ENCODE assay signal across 14 cellular contexts in genomic region chr6:109962271-109962670, GRCh38. TPM values are rescaled to one million over a fixed set of nuclear protein-coding genes. Genes with fewer than 3 reads are reported as not detected.
DNase-seq lines count a peak whose midpoint lies in the region; ATAC-seq and TF ChIP-seq lines count a peak whose summit lies in the region.
"Had no signal": no experiment of that assay in that cellular context is flagged by ENCODE, and none has a peak within 500 bp of the region (broad histone marks: within the 10 kb centered on the region; RNA-seq: fewer than 3 reads in every experiment).

No MANE protein-coding gene starts in this region.

- peaks cover 12 to 38% (median 27%) of the 10 kb centered on the region in 10 experiments for H3K4me1 ChIP-seq in BLaER1 treated with 17β-estradiol and CSF1 and Interleukin-3, amounts not matched to agents 10 nM and 100 nM
- H3K4me1 ChIP-seq in Loucy (ENCODE audit: insufficient read depth, low read length, poor library complexity, severe bottlenecking): peaks cover 17% of the 10 kb centered on the region
- H3K4me1 ChIP-seq in testis: no peaks in the 10 kb centered on the region
- H3K4me1 ChIP-seq: HAP-1 had no signal

- no peak for TF ChIP-seq POLR2A in testis (IDR thresholded peaks at IDR 0.05)

- no peaks in the 10 kb centered on the region for H3K4me1 Mint-ChIP-seq in stimulated activated effector memory CD8-positive, alpha-beta T cell treated with anti-CD3 and anti-CD28 coated beads, Interleukin-12 subunit alpha, Interleukin-12 subunit beta, amount 100 ng/mL, for 72 hours

- ATAC-seq in stimulated activated effector memory CD8-positive, alpha-beta T cell treated with anti-CD3 and anti-CD28 coated beads, Interleukin-12 subunit alpha, Interleukin-12 subunit beta, amount 100 ng/mL, for 72 hours: peak; percentile 19

- no peaks in the 10 kb centered on the region for H3K36me3 Mint-ChIP-seq in stimulated activated effector memory CD8-positive, alpha-beta T cell treated with anti-CD3 and anti-CD28 coated beads, Interleukin-12 subunit alpha, Interleukin-12 subunit beta, amount 100 ng/mL, for 72 hours

- H3K27ac ChIP-seq in BLaER1 treated with 17β-estradiol and CSF1 and Interleukin-3, amounts not matched to agents 10 nM and 100 nM: peak overlapping the region in 8 of 11 experiments; percentile 41 to 82 (median 65); a peak in 15 of 22 replicates
- H3K27ac ChIP-seq in testis: no peak overlapping the region
- H3K27ac ChIP-seq: HL-60 had no signal

- no peaks in the 10 kb centered on the region for H4K20me1 ChIP-seq in BLaER1 treated with 17β-estradiol and CSF1 and Interleukin-3, amounts not matched to agents 10 nM and 100 nM
- H4K20me1 ChIP-seq in Loucy (ENCODE audit: insufficient read depth, low read length, poor library complexity, severe bottlenecking): no peaks in the 10 kb centered on the region

- H3F3A ChIP-seq in Loucy (ENCODE audit: low read depth): no peaks in the 10 kb centered on the region

- DNase-seq in SW480 (ENCODE audit: low spot score) (peak; percentile 43), NCI-H2081 treated with DMSO at 0.1 percent for 48 hours (lab: John Stamatoyannopoulos, UW) (no peak), testis (no peak), NCI-H446 treated with DMSO at 0.1 percent for 48 hours (lab: John Stamatoyannopoulos, UW) (no peak)
- no peak for DNase-seq in stimulated activated effector memory CD8-positive, alpha-beta T cell treated with anti-CD3 and anti-CD28 coated beads, Interleukin-12 subunit alpha, Interleukin-12 subunit beta, amount 100 ng/mL, for 72 hours (ENCODE audit: low spot score in 2 of 2)
- DNase-seq: AML-193; C1 segment of cervical spinal cord; CD4-positive, alpha-beta T cell; DMS79 treated with DMSO at 0.1 percent for 48 hours; IMR-90 had no signal

- H3K4me3 ChIP-seq in BLaER1 treated with 17β-estradiol and CSF1 and Interleukin-3, amounts not matched to agents 10 nM and 100 nM: no peak overlapping the region
- H3K4me3 ChIP-seq in Loucy (ENCODE audit: low read length, poor library complexity, severe bottlenecking): no peak overlapping the region
- no peak overlapping the region for H3K4me3 ChIP-seq in testis
- H3K4me3 ChIP-seq: HAP-1 had no signal

- H3K4me2 ChIP-seq in BLaER1 treated with 17β-estradiol and CSF1 and Interleukin-3, amounts not matched to agents 10 nM and 100 nM: peak overlapping the region in 9 of 11 experiments; percentile 59 to 83 (median 69); a peak in 18 of 22 replicates
- peak overlapping the region; percentile 35 for H3K4me2 ChIP-seq in Loucy (ENCODE audit: low read depth, low read length, poor library complexity, severe bottlenecking)

- no peaks in the 10 kb centered on the region for H3K79me2 ChIP-seq in Loucy (ENCODE audit: insufficient read depth, low read length)

- H3K9me2 ChIP-seq in Loucy (replicated peaks; ENCODE audit: low read depth, low read length): no peaks in the 10 kb centered on the region

- no peak for TF ChIP-seq CTCF in Loucy (conservative IDR thresholded peaks at IDR 0.05; ENCODE audit: low read length)
- TF ChIP-seq CTCF in testis (IDR thresholded peaks at IDR 0.05): no peak

- H3K4me3 Mint-ChIP-seq in stimulated activated effector memory CD8-positive, alpha-beta T cell treated with anti-CD3 and anti-CD28 coated beads, Interleukin-12 subunit alpha, Interleukin-12 subunit beta, amount 100 ng/mL, for 72 hours: no peak overlapping the region
- H3K4me3 Mint-ChIP-seq: CD4-positive, alpha-beta T cell had no signal

- H2AFZ ChIP-seq in Loucy (ENCODE audit: low read length): no peak overlapping the region

- H3K27ac Mint-ChIP-seq in stimulated activated effector memory CD8-positive, alpha-beta T cell treated with anti-CD3 and anti-CD28 coated beads, Interleukin-12 subunit alpha, Interleukin-12 subunit beta, amount 100 ng/mL, for 72 hours: no peak overlapping the region
- H3K27ac Mint-ChIP-seq: CD4-positive, alpha-beta T cell had no signal

- 83 to 96% methylated on average over 5 of the region's 5 CpGs for WGBS in testis, 2 donors

- 0 out of 22 replicates have a peak, but pooled peaks cover 0 to 4% (median 0%) of the 10 kb centered on the region in 11 experiments for H3K36me3 ChIP-seq in BLaER1 treated with 17β-estradiol and CSF1 and Interleukin-3, amounts not matched to agents 10 nM and 100 nM
- H3K36me3 ChIP-seq in Loucy (ENCODE audit: insufficient read depth, low read length) (no peaks in the 10 kb centered on the region), testis (ENCODE audit: low read depth, missing control alignments) (no peaks in the 10 kb centered on the region)
- H3K36me3 ChIP-seq: HAP-1 had no signal

- no peaks in the 10 kb centered on the region for H3K9me3 Mint-ChIP-seq in stimulated activated effector memory CD8-positive, alpha-beta T cell treated with anti-CD3 and anti-CD28 coated beads, Interleukin-12 subunit alpha, Interleukin-12 subunit beta, amount 100 ng/mL, for 72 hours
- H3K9me3 Mint-ChIP-seq: CD4-positive, alpha-beta T cell had no signal

- peak overlapping the region in 3 of 11 experiments; percentile 2 to 34 (median 17); a peak in 4 of 22 replicates for H3K9ac ChIP-seq in BLaER1 treated with 17β-estradiol and CSF1 and Interleukin-3, amounts not matched to agents 10 nM and 100 nM
- H3K9ac ChIP-seq in Loucy (ENCODE audit: low read depth, low read length, poor library complexity, severe bottlenecking): no peak overlapping the region

- H3K27me3 ChIP-seq in BLaER1 treated with 17β-estradiol and CSF1 and Interleukin-3, amounts not matched to agents 10 nM and 100 nM: no peaks in the 10 kb centered on the region
- H3K27me3 ChIP-seq in Loucy (ENCODE audit: insufficient read depth, low read length, poor library complexity, severe bottlenecking) (no peaks in the 10 kb centered on the region), testis (no peaks in the 10 kb centered on the region)

- intact Hi-C loops in testis (cut with DNase I; ENCODE audit: low total_unique reads): no loop called here

- H3K9me3 ChIP-seq in BLaER1 treated with 17β-estradiol and CSF1 and Interleukin-3, amounts not matched to agents 10 nM and 100 nM (replicated peaks in 1 of 11): peaks cover 15 to 25% (median 20%) of the 10 kb centered on the region in 11 experiments
- H3K9me3 ChIP-seq in Loucy (ENCODE audit: insufficient read depth, low read depth, low read length): no peaks in the 10 kb centered on the region
- no peaks in the 10 kb centered on the region for H3K9me3 ChIP-seq in testis
- H3K9me3 ChIP-seq: HAP-1 had no signal

RNA-seq across cellular contexts. Expression of gene GPR6, which starts 15.8 kb away (rescaled TPM):
- not detected for total RNA-seq in testis
- not detected for polyA plus RNA-seq in testis (ENCODE audit: insufficient read depth, low read depth, low replicate concordance)
- total RNA-seq: CD4-positive, alpha-beta T cell; IMR-90 had no signal
- polyA plus RNA-seq: IMR-90 had no signal

Comparison
In these comparisons a context has a peak if more than half of its experiments do, and no peak if none do; other contexts are left out.
1. H3K27ac ChIP-seq: peak in BLaER1 treated with 17β-estradiol and CSF1 and Interleukin-3, amounts not matched to agents 10 nM and 100 nM (8 of 11); none in testis (0 of 2).